8 cellular contexts compared by ENCODE assay signal in genomic region chrX:73943572-73943899, GRCh38.
DNase-seq lines count a peak whose midpoint lies in the region; ATAC-seq and TF ChIP-seq lines count a peak whose summit lies in the region.

No MANE protein-coding gene starts in this region.

- 55% methylated on average over 5 of the region's 5 CpGs for WGBS in urinary bladder

- in situ Hi-C loops in astrocyte of the cerebellum (cut with HindIII; ENCODE audit: low sequenced_read_pairs) = no loop called here

- ATAC-seq in Right ventricle myocardium inferior (no peak), HG03457 (IDR thresholded peaks at IDR 0.05; ENCODE audit: unreplicated experiment) (no peak)

- peaks cover 14% of the 10 kb centered on the region for H3K36me3 ChIP-seq in cardiac muscle cell
- no peaks in the 10 kb centered on the region for H3K36me3 ChIP-seq in urinary bladder (ENCODE audit: insufficient read depth)

- no peak for DNase-seq in cardiac muscle cell (ENCODE audit: low read depth in 1 of 2, low spot score in 1 of 2)
- DNase-seq in Right ventricle myocardium inferior (ENCODE audit: missing footprints) = no peak
- no peak for DNase-seq in astrocyte of the cerebellum (ENCODE audit: low read depth)
- DNase-seq in medulla oblongata (ENCODE audit: extremely low spot score) = peak; percentile 24
- no peak for DNase-seq in head of caudate nucleus
- DNase-seq in superior temporal gyrus (ENCODE audit: extremely low spot score) = no peak

- no peaks in the 10 kb centered on the region for H3K27me3 ChIP-seq in cardiac muscle cell

- H3K4me1 ChIP-seq in cardiac muscle cell (ENCODE audit: low read depth) = peaks cover 3% of the 10 kb centered on the region
- no peaks in the 10 kb centered on the region for H3K4me1 ChIP-seq in urinary bladder (ENCODE audit: insufficient read depth)

- H3K4me3 ChIP-seq in cardiac muscle cell (peak overlapping the region; percentile 66), astrocyte of the cerebellum (ENCODE audit: low read depth, low read length) (peak overlapping the region; percentile 82), urinary bladder (ENCODE audit: low read depth, low read length) (peak overlapping the region; percentile 70)

- H3K9me3 ChIP-seq in cardiac muscle cell (ENCODE audit: low read depth) = no peaks in the 10 kb centered on the region

- intact Hi-C loops in Right ventricle myocardium inferior (cut with DNase I) = no loop called here
- intact Hi-C loops in head of caudate nucleus (cut with DNase I) = loop anchor here (10.0 kb wide), 2 partner anchors 71 to 89 kb away; partner anchors contain the start of gene XIST

- H3K27ac ChIP-seq in cardiac muscle cell = peak overlapping the region; percentile 3
- no peak overlapping the region for H3K27ac ChIP-seq in urinary bladder (ENCODE audit: low read depth)

- TF ChIP-seq CTCF in cardiac muscle cell (IDR thresholded peaks at IDR 0.05; ENCODE audit: low read depth, low read length) (no peak), astrocyte of the cerebellum (IDR thresholded peaks at IDR 0.05; ENCODE audit: low read depth, low read length, missing control alignments) (no peak)
